In genomic region chr12:31116846-31117202, GRCh38 we compare ENCODE assay signal across 8 cellular contexts. TPM values are rescaled to one million over a fixed set of nuclear protein-coding genes. Genes with fewer than 3 reads are reported as not detected.
DNase-seq lines count a peak whose midpoint lies in the region; ATAC-seq and TF ChIP-seq lines count a peak whose summit lies in the region.
"Not testable (repeated sequence)": the region's sequence is repeated elsewhere in the genome, so short reads cannot be mapped to it uniquely, and the experiment has no call there.

No MANE protein-coding gene starts in this region.

- POLR2A ChIA-PET in CD4-positive, alpha-beta memory T cell (lab: Charles Lee; ENCODE audit: partially characterized antibody); WTC11 (lab: Charles Lee); MCF 10A (lab: Yijun Ruan, JAX): not testable (repeated sequence)

- not testable (repeated sequence) for H3K9me3 Mint-ChIP-seq in CD4-positive, alpha-beta memory T cell; WTC11; MCF 10A (ENCODE audit: unreplicated experiment); stimulated activated naive CD8-positive, alpha-beta T cell treated with anti-CD3 and anti-CD28 coated beads, Interleukin-15, amount 100 ng/mL, for 72 hours

- TF ChIP-seq RAD21 in neural cell (conservative IDR thresholded peaks at IDR 0.05): not testable (repeated sequence)

- intact Hi-C loops in CD4-positive, alpha-beta memory T cell (cut with micrococcal nuclease): loop anchor here (1.0 to 5.0 kb wide), 3 partner anchors 121 to 210 kb away; partner anchors contain the start of gene SINHCAF
- intact Hi-C loops in MCF 10A (cut with micrococcal nuclease): loop anchor here (5.0 kb wide), 1 partner anchor 120 kb away; no protein-coding TSS in a partner anchor

- BruUV-seq in MCF 10A (replicated peaks; lab: Mats Ljungman, UMichigan): not testable (repeated sequence)

- not testable (repeated sequence) for TF ChIP-seq EP300 in neural cell (conservative IDR thresholded peaks at IDR 0.05; ENCODE audit: poor library complexity, severe bottlenecking)

- H3K4me1 Mint-ChIP-seq in CD4-positive, alpha-beta memory T cell: peaks cover 0 to 35% (median 2%) of the 10 kb centered on the region in 4 donors
- H3K4me1 Mint-ChIP-seq in WTC11; MCF 10A (ENCODE audit: insufficient read depth, unreplicated experiment): not testable (repeated sequence)
- H3K4me1 Mint-ChIP-seq in stimulated activated naive CD8-positive, alpha-beta T cell treated with anti-CD3 and anti-CD28 coated beads, Interleukin-15, amount 100 ng/mL, for 72 hours: peaks cover 30% of the 10 kb centered on the region

- H3K27me3 Mint-ChIP-seq in CD4-positive, alpha-beta memory T cell: peaks cover 2 to 33% of the 10 kb centered on the region in 2 donors
- peaks cover 48% of the 10 kb centered on the region for H3K27me3 Mint-ChIP-seq in WTC11 (ENCODE audit: low read depth)
- H3K27me3 Mint-ChIP-seq in MCF 10A (ENCODE audit: insufficient read depth, unreplicated experiment): not testable (repeated sequence)
- peaks cover 29% of the 10 kb centered on the region for H3K27me3 Mint-ChIP-seq in stimulated activated naive CD8-positive, alpha-beta T cell treated with anti-CD3 and anti-CD28 coated beads, Interleukin-15, amount 100 ng/mL, for 72 hours

- H3K36me3 Mint-ChIP-seq in CD4-positive, alpha-beta memory T cell; WTC11; MCF 10A (ENCODE audit: insufficient read depth, unreplicated experiment): not testable (repeated sequence)

- CTCF ChIA-PET in CD4-positive, alpha-beta memory T cell (lab: Charles Lee; ENCODE audit: partially characterized antibody): interaction anchor here (1.6 kb wide), 1 partner anchor 155 kb away, joined by 9 read pairs; no protein-coding TSS in a partner anchor
- CTCF ChIA-PET in WTC11 (lab: Charles Lee): not testable (repeated sequence)
- CTCF ChIA-PET in MCF 10A (lab: Yijun Ruan, JAX): interaction anchor here (1.0 to 1.6 kb wide), 3 partner anchors 119 to 155 kb away, joined by 3 to 9 read pairs (median 3); no protein-coding TSS in a partner anchor

- not testable (repeated sequence) for H3K27ac ChIP-seq in CD4-positive, alpha-beta memory T cell (ENCODE audit: low read depth, low read length); neural cell (ENCODE audit: low read length)

- not testable (repeated sequence) for H3K36me3 ChIP-seq in CD4-positive, alpha-beta memory T cell (ENCODE audit: insufficient read depth, low read length); HAP-1 (replicated peaks); neural cell (ENCODE audit: insufficient read depth, low read length)

- not testable (repeated sequence) for DNase-seq in CD4-positive, alpha-beta memory T cell; HAP-1 (ENCODE audit: low spot score in 2 of 2); WTC11 (ENCODE audit: low spot score); MCF 10A (ENCODE audit: unreplicated experiment); stimulated activated naive CD8-positive, alpha-beta T cell treated with anti-CD3 and anti-CD28 coated beads, Interleukin-15, amount 100 ng/mL, for 72 hours
- DNase-seq in NCI-H1092 treated with DMSO at 0.1 percent for 48 hours (lab: John Stamatoyannopoulos, UW): peak; percentile 67

- H3K4me2 ChIP-seq in neural cell (ENCODE audit: low read length): not testable (repeated sequence)

- H3F3A ChIP-seq in neural cell (ENCODE audit: insufficient read depth, low read length, poor library complexity, severe bottlenecking): not testable (repeated sequence)

- not testable (repeated sequence) for TF ChIP-seq CTCF in WTC11 (IDR thresholded peaks at IDR 0.05); MCF 10A (IDR thresholded peaks at IDR 0.05; ENCODE audit: unreplicated experiment); neural cell (IDR thresholded peaks at IDR 0.05; ENCODE audit: poor library complexity, severe bottlenecking)

- H3K9ac ChIP-seq in neural cell (ENCODE audit: low read length): peak overlapping the region; percentile 45

- not testable (repeated sequence) for H3K27me3 ChIP-seq in CD4-positive, alpha-beta memory T cell (ENCODE audit: insufficient read depth, low read length); HAP-1 (ENCODE audit: low read depth)
- peaks cover 45% of the 10 kb centered on the region for H3K27me3 ChIP-seq in neural cell (ENCODE audit: insufficient read depth, low read depth, low read length)

- H3K79me2 ChIP-seq in neural cell (replicated peaks; ENCODE audit: insufficient read depth, low read length): not testable (repeated sequence)

- H3K9me2 ChIP-seq in neural cell (ENCODE audit: insufficient read depth, low read length): not testable (repeated sequence)

- not testable (repeated sequence) for H3K9me3 ChIP-seq in CD4-positive, alpha-beta memory T cell (ENCODE audit: control insufficient read depth in 1 of 2, low read length in 2 of 2); HAP-1; iPS-18c (ENCODE audit: control insufficient read depth, insufficient read depth, low read length); neural cell (ENCODE audit: low read length)

- H3K27ac Mint-ChIP-seq in CD4-positive, alpha-beta memory T cell; WTC11; MCF 10A (ENCODE audit: low read depth, unreplicated experiment): not testable (repeated sequence)
- peak overlapping the region in 1 of 2 donors; percentile 87 for H3K27ac Mint-ChIP-seq in stimulated activated naive CD8-positive, alpha-beta T cell treated with anti-CD3 and anti-CD28 coated beads, Interleukin-15, amount 100 ng/mL, for 72 hours

- H3K4me3 Mint-ChIP-seq in CD4-positive, alpha-beta memory T cell: peak overlapping the region; percentile 70 to 91 (median 81)
- H3K4me3 Mint-ChIP-seq in WTC11 (peak overlapping the region; percentile 69), MCF 10A (ENCODE audit: unreplicated experiment) (peak overlapping the region; percentile 62)
- H3K4me3 Mint-ChIP-seq in stimulated activated naive CD8-positive, alpha-beta T cell treated with anti-CD3 and anti-CD28 coated beads, Interleukin-15, amount 100 ng/mL, for 72 hours: peak overlapping the region; percentile 79 to 86

- not testable (repeated sequence) for H2AFZ ChIP-seq in neural cell (ENCODE audit: low read depth, low read length)

- in situ Hi-C loops in HAP-1 (cut with MboI; ENCODE audit: low sequenced_read_pairs): not testable (repeated sequence)

- H4K20me1 ChIP-seq in neural cell (ENCODE audit: insufficient read depth): not testable (repeated sequence)

- peaks cover 24% of the 10 kb centered on the region for H3K4me1 ChIP-seq in CD4-positive, alpha-beta memory T cell (ENCODE audit: insufficient read depth, low read length)
- not testable (repeated sequence) for H3K4me1 ChIP-seq in HAP-1

- not testable (repeated sequence) for H3K4me3 ChIP-seq in CD4-positive, alpha-beta memory T cell (ENCODE audit: low read length in 2 of 2)
- H3K4me3 ChIP-seq in HAP-1: peak overlapping the region; percentile 44
- H3K4me3 ChIP-seq in iPS-18c (ENCODE audit: insufficient read depth, low read depth, low read length): peak overlapping the region; percentile 60; the same call in 1 of the 2 replicates
- H3K4me3 ChIP-seq in neural cell (ENCODE audit: low read length): peak overlapping the region; percentile 69

- ATAC-seq in WTC11; stimulated activated naive CD8-positive, alpha-beta T cell treated with anti-CD3 and anti-CD28 coated beads, Interleukin-15, amount 100 ng/mL, for 72 hours: not testable (repeated sequence)

RNA-seq across cellular contexts. Expression of gene DDX11, which starts 43.2 kb away (rescaled TPM):
- 10 to 100 TPM; 41.6 to 45.8 TPM for total RNA-seq in CD4-positive, alpha-beta memory T cell
- polyA plus RNA-seq in CD4-positive, alpha-beta memory T cell: 10 to 100 TPM in 1 of 2 donors, 1 to 10 TPM in 1; 5.1 to 18.0 TPM
- total RNA-seq in WTC11 (2021) (179 to 219 TPM (median 186 TPM) in 3 replicates), MCF 10A (2022) (47.8 and 48.7 TPM in 2 replicates)
- polyA plus RNA-seq in neural cell: 9.8 and 19.1 TPM in 2 replicates
- polyA minus RNA-seq in neural cell: 12.6 and 19.2 TPM in 2 replicates
